In genomic region chr3:38496131-38496910, GRCh38 we compare ENCODE assay signal across 8 cellular contexts. TPM values are rescaled to one million over a fixed set of nuclear protein-coding genes. Genes with fewer than 3 reads are reported as not detected.
DNase-seq lines count a peak whose midpoint lies in the region; ATAC-seq and TF ChIP-seq lines count a peak whose summit lies in the region.

EXOG (plus strand) TSS chr3:38496340; CDS start chr3:38496368, 28 bp downstream.

- peak within 1 kb of the TSS; percentile 93 for H3K27ac Mint-ChIP-seq in activated naive CD8-positive, alpha-beta T cell treated with anti-CD3 and anti-CD28 coated beads, Interleukin-2, amount 50 U/mL, for 24 hours
- peak within 1 kb of the TSS; percentile 18 for H3K27ac Mint-ChIP-seq in type B pancreatic cell

- no peaks in the 10 kb centered on the region for H3K9me3 Mint-ChIP-seq in activated naive CD8-positive, alpha-beta T cell treated with anti-CD3 and anti-CD28 coated beads, Interleukin-2, amount 50 U/mL, for 24 hours
- no peaks in the 10 kb centered on the region for H3K9me3 Mint-ChIP-seq in type B pancreatic cell

- TF ChIP-seq CTCF in GM12875 (IDR thresholded peaks at IDR 0.05; ENCODE audit: borderline replicate concordance, insufficient read depth, low read depth, low read length) (peak; percentile 93), type B pancreatic cell (conservative IDR thresholded peaks at IDR 0.05) (peak; percentile 89)

- peak; percentile 93 for ATAC-seq in HG02798 (IDR thresholded peaks at IDR 0.05; ENCODE audit: poor library complexity, unreplicated experiment)
- ATAC-seq in activated naive CD8-positive, alpha-beta T cell treated with anti-CD3 and anti-CD28 coated beads, Interleukin-2, amount 50 U/mL, for 24 hours: peak; percentile 94

- H3K36me3 Mint-ChIP-seq in activated naive CD8-positive, alpha-beta T cell treated with anti-CD3 and anti-CD28 coated beads, Interleukin-2, amount 50 U/mL, for 24 hours (ENCODE audit: low read depth): peaks cover 24% of the 10 kb centered on the region
- H3K36me3 Mint-ChIP-seq in type B pancreatic cell: no peaks in the 10 kb centered on the region

- H3K4me3 ChIP-seq in GM12875 (ENCODE audit: low read depth, low read length): peak within 1 kb of the TSS; percentile 88

- intact Hi-C loops in cardiac septum (cut with DNase I): loop anchor here (1.0 to 10.0 kb wide), 4 partner anchors 26 to 228 kb away; partner anchors contain the start of gene SCN5A

- H3K27me3 Mint-ChIP-seq in activated naive CD8-positive, alpha-beta T cell treated with anti-CD3 and anti-CD28 coated beads, Interleukin-2, amount 50 U/mL, for 24 hours: peaks cover 1% of the 10 kb centered on the region
- no peaks in the 10 kb centered on the region for H3K27me3 Mint-ChIP-seq in type B pancreatic cell

- DNase-seq in NCI-H1436 (lab: John Stamatoyannopoulos, UW) (peak; percentile 62), SW480 (ENCODE audit: low spot score) (peak; percentile 91), cardiac septum (ENCODE audit: low spot score) (peak; percentile 96), pons (ENCODE audit: low spot score) (peak; percentile 91), type B pancreatic cell (ENCODE audit: extremely low spot score, unreplicated experiment) (peak; percentile 98)
- DNase-seq in activated naive CD8-positive, alpha-beta T cell treated with anti-CD3 and anti-CD28 coated beads, Interleukin-2, amount 50 U/mL, for 24 hours: peak; percentile 98

- H3K4me3 Mint-ChIP-seq in activated naive CD8-positive, alpha-beta T cell treated with anti-CD3 and anti-CD28 coated beads, Interleukin-2, amount 50 U/mL, for 24 hours: peak within 1 kb of the TSS; percentile 97
- peak within 1 kb of the TSS; percentile 91 for H3K4me3 Mint-ChIP-seq in type B pancreatic cell

- peaks cover 21% of the 10 kb centered on the region for H3K4me1 Mint-ChIP-seq in activated naive CD8-positive, alpha-beta T cell treated with anti-CD3 and anti-CD28 coated beads, Interleukin-2, amount 50 U/mL, for 24 hours
- H3K4me1 Mint-ChIP-seq in type B pancreatic cell (ENCODE audit: unreplicated experiment): peaks cover 4% of the 10 kb centered on the region

RNA-seq across cellular contexts. Expression of gene EXOG, which starts in this region (rescaled TPM):
- total RNA-seq in cardiac septum (38.6 TPM), type B pancreatic cell (ENCODE audit: low replicate concordance) (6.7 and 16.8 TPM in 2 replicates)

Comparison
In these comparisons a context has a peak if more than half of its experiments do, and no peak if none do; other contexts are left out.
1. Peak in every context shown above with its lines: DNase-seq, ATAC-seq and H3K4me3 ChIP-seq.